Comparison of ENCODE assay signal across 8 cellular contexts in genomic region chr1:231335663-231336602, GRCh38. TPM values are rescaled to one million over a fixed set of nuclear protein-coding genes. Genes with fewer than 3 reads are reported as not detected.
DNase-seq lines count a peak whose midpoint lies in the region; ATAC-seq and TF ChIP-seq lines count a peak whose summit lies in the region.

No MANE protein-coding gene starts in this region.

- peak overlapping the region; percentile 98 for H3K4me3 Mint-ChIP-seq in activated CD4-positive, alpha-beta T cell treated with anti-CD3 and anti-CD28 coated beads, Interleukin-2, amount 10 ng/mL, durations not matched to agents 7 days and 5 days
- H3K4me3 Mint-ChIP-seq in activated T-helper 17 cell treated with anti-CD3 and anti-CD28 coated beads, Interleukin-2, amount 50 U/mL, for 72 hours = peak overlapping the region; percentile 98

- no peaks in the 10 kb centered on the region for H3K9me3 ChIP-seq in left lung
- H3K9me3 ChIP-seq in thyroid gland = no peaks in the 10 kb centered on the region

- WGBS in thyroid gland, 2 donors = 63 to 74% methylated on average over 21 of the region's 21 CpGs

- POLR2A ChIA-PET in activated CD4-positive, alpha-beta T cell treated with anti-CD3 and anti-CD28 coated beads, Interleukin-2, amount 10 ng/mL, durations not matched to agents 7 days and 5 days (lab: Charles Lee) = no interaction called here

- TF ChIP-seq CTCF in left lung (IDR thresholded peaks at IDR 0.05) = no peak
- TF ChIP-seq CTCF in thyroid gland (IDR thresholded peaks at IDR 0.05) = no peak

- H3K36me3 ChIP-seq in left lung (peaks cover 0 to 5% of the 10 kb centered on the region in 2 donors), thyroid gland (no peaks in the 10 kb centered on the region)

- peaks cover 38 to 76% of the 10 kb centered on the region in 2 donors for H3K4me1 ChIP-seq in left lung
- H3K4me1 ChIP-seq in thyroid gland = peaks cover 43 to 45% of the 10 kb centered on the region in 2 donors

- peak overlapping the region; percentile 92 for H3K4me3 ChIP-seq in left lung
- peak overlapping the region in 2 of 3 donors; percentile 62 to 67 for H3K4me3 ChIP-seq in thyroid gland (replicated peaks in 1 of 3)

- peaks cover 61% of the 10 kb centered on the region for H3K4me1 Mint-ChIP-seq in activated CD4-positive, alpha-beta T cell treated with anti-CD3 and anti-CD28 coated beads, Interleukin-2, amount 10 ng/mL, durations not matched to agents 7 days and 5 days
- peaks cover 30% of the 10 kb centered on the region for H3K4me1 Mint-ChIP-seq in activated T-helper 17 cell treated with anti-CD3 and anti-CD28 coated beads, Interleukin-2, amount 50 U/mL, for 72 hours

- no peak for TF ChIP-seq POLR2A in thyroid gland (IDR thresholded peaks at IDR 0.05)

- intact Hi-C loops in left lung (cut with DNase I) = no loop called here
- intact Hi-C loops in thyroid gland (cut with DNase I) = loop anchor here (10.0 kb wide), 1 partner anchor 101 kb away; no protein-coding TSS in a partner anchor

- DNase-seq in activated CD4-positive, alpha-beta T cell treated with anti-CD3 and anti-CD28 coated beads, Interleukin-2, amount 10 ng/mL, durations not matched to agents 7 days and 5 days = no peak
- DNase-seq in activated CD4-positive, alpha-beta T cell treated with anti-CD3 and anti-CD28 coated beads for 1 hour = no peak
- DNase-seq in left lung (no peak), thyroid gland (no peak), DMS114 treated with DMSO at 0.1 percent for 48 hours (lab: John Stamatoyannopoulos, UW; ENCODE audit: unreplicated experiment) (no peak)
- DNase-seq in central memory CD4-positive, alpha-beta T cell = no peak

- H3K27me3 Mint-ChIP-seq in activated CD4-positive, alpha-beta T cell treated with anti-CD3 and anti-CD28 coated beads, Interleukin-2, amount 10 ng/mL, durations not matched to agents 7 days and 5 days = no peaks in the 10 kb centered on the region
- H3K27me3 Mint-ChIP-seq in activated T-helper 17 cell treated with anti-CD3 and anti-CD28 coated beads, Interleukin-2, amount 50 U/mL, for 72 hours = no peaks in the 10 kb centered on the region

- H3K27me3 ChIP-seq in left lung (no peaks in the 10 kb centered on the region), thyroid gland (no peaks in the 10 kb centered on the region)

- ATAC-seq in activated T-helper 17 cell treated with anti-CD3 and anti-CD28 coated beads, Interleukin-2, amount 50 U/mL, for 72 hours (replicated peaks) = no peak
- ATAC-seq in left lung (no peak), GM21825 (IDR thresholded peaks at IDR 0.05; ENCODE audit: unreplicated experiment) (no peak)

- CTCF ChIA-PET in activated CD4-positive, alpha-beta T cell treated with anti-CD3 and anti-CD28 coated beads, Interleukin-2, amount 10 ng/mL, durations not matched to agents 7 days and 5 days (lab: Charles Lee) = interaction anchor here (0.7 to 2.8 kb wide), 6 partner anchors 11 to 694 kb away, joined by 3 to 13 read pairs (median 3); no protein-coding TSS in a partner anchor

- peaks cover 48% of the 10 kb centered on the region for H3K36me3 Mint-ChIP-seq in activated CD4-positive, alpha-beta T cell treated with anti-CD3 and anti-CD28 coated beads, Interleukin-2, amount 10 ng/mL, durations not matched to agents 7 days and 5 days (ENCODE audit: low read depth)
- peaks cover 77% of the 10 kb centered on the region for H3K36me3 Mint-ChIP-seq in activated T-helper 17 cell treated with anti-CD3 and anti-CD28 coated beads, Interleukin-2, amount 50 U/mL, for 72 hours (ENCODE audit: low read depth)

- H3K27ac Mint-ChIP-seq in activated CD4-positive, alpha-beta T cell treated with anti-CD3 and anti-CD28 coated beads, Interleukin-2, amount 10 ng/mL, durations not matched to agents 7 days and 5 days = peak overlapping the region; percentile 77
- H3K27ac Mint-ChIP-seq in activated T-helper 17 cell treated with anti-CD3 and anti-CD28 coated beads, Interleukin-2, amount 50 U/mL, for 72 hours = peak overlapping the region; percentile 98

- H3K9me3 Mint-ChIP-seq in activated CD4-positive, alpha-beta T cell treated with anti-CD3 and anti-CD28 coated beads, Interleukin-2, amount 10 ng/mL, durations not matched to agents 7 days and 5 days = no peaks in the 10 kb centered on the region
- H3K9me3 Mint-ChIP-seq in activated T-helper 17 cell treated with anti-CD3 and anti-CD28 coated beads, Interleukin-2, amount 50 U/mL, for 72 hours = no peaks in the 10 kb centered on the region

- H3K27ac ChIP-seq in left lung (no peak overlapping the region), thyroid gland (no peak overlapping the region)

RNA-seq across cellular contexts. Expression of gene EXOC8, which starts 1.7 kb away (rescaled TPM):
- 10 to 100 TPM; 20.6 to 21.9 TPM for total RNA-seq in activated CD4-positive, alpha-beta T cell treated with anti-CD3 and anti-CD28 coated beads, Interleukin-2, amount 10 ng/mL, durations not matched to agents 7 days and 5 days
- 10 to 100 TPM; 15.5 to 18.2 TPM for total RNA-seq in activated T-helper 17 cell treated with anti-CD3 and anti-CD28 coated beads, Interleukin-2, amount 50 U/mL, for 72 hours
- total RNA-seq in left lung (10 to 100 TPM; 19.8 to 20.4 TPM), thyroid gland (10 to 100 TPM; 15.9 to 30.5 (median 18.6) TPM)

RNA-seq across cellular contexts. Expression of gene SPRTN, which starts 2.2 kb away (rescaled TPM):
- total RNA-seq in activated CD4-positive, alpha-beta T cell treated with anti-CD3 and anti-CD28 coated beads, Interleukin-2, amount 10 ng/mL, durations not matched to agents 7 days and 5 days = 10 to 100 TPM; 12.5 to 19.0 TPM
- total RNA-seq in activated T-helper 17 cell treated with anti-CD3 and anti-CD28 coated beads, Interleukin-2, amount 50 U/mL, for 72 hours = 10 to 100 TPM in 1 of 2 donors, 1 to 10 TPM in 1; 6.7 to 15.2 TPM
- total RNA-seq in left lung (10 to 100 TPM in 1 of 2 donors, 1 to 10 TPM in 1; 9.4 to 14.6 TPM), thyroid gland (10 to 100 TPM; 11.0 to 28.9 (median 21.9) TPM)
